Comparison of ENCODE assay signal across 27 cellular contexts in the genomic region with DNA sequence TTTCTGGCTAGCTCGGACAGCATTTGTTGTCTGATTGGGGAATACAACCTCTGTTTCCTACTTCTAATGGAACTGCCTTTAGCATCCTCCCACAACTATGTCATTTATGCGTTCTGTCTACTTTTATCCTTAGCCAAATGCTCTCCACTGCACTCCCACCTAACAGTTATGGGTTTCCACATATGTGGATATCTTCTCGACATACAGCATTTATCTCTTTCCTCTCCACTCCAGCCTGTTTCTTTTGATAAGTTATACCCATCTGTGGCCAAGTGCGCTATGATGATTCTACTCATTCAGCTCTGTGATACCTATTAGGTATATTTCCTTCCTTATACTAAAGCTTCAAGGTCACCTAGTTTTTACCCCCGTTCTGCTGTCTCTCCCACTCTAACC.
"Had no signal": no experiment of that assay in that cellular context is flagged by ENCODE, and none has a peak within 500 bp of the region (broad histone marks: within the 10 kb centered on the region; RNA-seq: fewer than 3 reads in every experiment).

No MANE protein-coding gene starts in this region.

- DNase-seq: activated CD4-positive, alpha-beta memory T cell treated with anti-CD3 and anti-CD28 coated beads for 36 hours; activated CD4-positive, alpha-beta T cell treated with anti-CD3 and anti-CD28 coated beads for 36 hours; activated CD4-positive, alpha-beta T cell treated with anti-CD3 and anti-CD28 coated beads, Interleukin-2, amount 10 ng/mL, durations not matched to agents 24 days and 14 days; activated CD4-positive, CD25-positive, alpha-beta regulatory T cell; activated CD4-positive, CD25-positive, alpha-beta regulatory T cell treated with anti-CD3 and anti-CD28 coated beads, Interleukin-2, amount 50 U/mL, for 72 hours; activated CD8-positive, alpha-beta memory T cell treated with anti-CD3 and anti-CD28 coated beads, Interleukin-2, amount 50 U/mL, for 48 hours; activated CD8-positive, alpha-beta T cell treated with anti-CD3 and anti-CD28 coated beads, Interleukin-2, amount 10 ng/mL, durations not matched to agents 7 days and 5 days; activated gamma-delta T cell; activated naive CD4-positive, alpha-beta T cell; activated naive CD4-positive, alpha-beta T cell treated with anti-CD3 and anti-CD28 coated beads, Interleukin-2, amount 10 ng/mL, durations not matched to agents 7 days and 5 days; activated naive CD8-positive, alpha-beta T cell treated with anti-CD3 and anti-CD28 coated beads, Interleukin-2, amount 10 ng/mL, durations not matched to agents 7 days and 5 days; activated T-cell treated with anti-CD3 and anti-CD28 coated beads for 4 hours; activated T-cell treated with anti-CD3 and anti-CD28 coated beads, Interleukin-2, amount 50 U/mL, for 24 hours; activated T-cell treated with anti-CD3 and anti-CD28 coated beads, Interleukin-2, amount 50 U/mL, for 72 hours; amniotic stem cell; brain microvascular endothelial cell; cortex of kidney; dermis blood vessel endothelial cell; effector CD4-positive, alpha-beta T cell; effector memory CD8-positive, alpha-beta T cell; foreskin keratinocyte; gastrocnemius medialis; glutamatergic neuron; heart left ventricle; T-helper 2 cell had no signal

- H3K27me3 ChIP-seq: brain microvascular endothelial cell, esophagus muscularis mucosa, foreskin keratinocyte, gastrocnemius medialis, heart left ventricle had no signal

- H3K36me3 ChIP-seq: brain microvascular endothelial cell, esophagus muscularis mucosa, gastrocnemius medialis, heart left ventricle had no signal

- ATAC-seq: activated CD4-positive, alpha-beta T cell treated with anti-CD3 and anti-CD28 coated beads for 36 hours; activated CD8-positive, alpha-beta T cell treated with anti-CD3 and anti-CD28 coated beads, Interleukin-2, amount 10 ng/mL, durations not matched to agents 7 days and 5 days; activated naive CD4-positive, alpha-beta T cell treated with anti-CD3 and anti-CD28 coated beads, Interleukin-2, amount 50 U/mL, for 72 hours; activated T-cell treated with anti-CD3 and anti-CD28 coated beads, Interleukin-2, amount 50 U/mL, for 72 hours; effector memory CD8-positive, alpha-beta T cell; foreskin keratinocyte; gastrocnemius medialis; heart left ventricle had no signal

- H3K4me3 Mint-ChIP-seq: activated CD4-positive, alpha-beta memory T cell treated with anti-CD3 and anti-CD28 coated beads for 36 hours; activated CD4-positive, alpha-beta T cell treated with anti-CD3 and anti-CD28 coated beads for 36 hours; activated CD4-positive, alpha-beta T cell treated with anti-CD3 and anti-CD28 coated beads, Interleukin-2, amount 10 ng/mL, durations not matched to agents 24 days and 14 days; activated CD8-positive, alpha-beta T cell treated with anti-CD3 and anti-CD28 coated beads, Interleukin-2, amount 10 ng/mL, durations not matched to agents 7 days and 5 days; activated naive CD4-positive, alpha-beta T cell treated with anti-CD3 and anti-CD28 coated beads, Interleukin-2, amount 10 ng/mL, durations not matched to agents 7 days and 5 days; activated naive CD8-positive, alpha-beta T cell treated with anti-CD3 and anti-CD28 coated beads, Interleukin-2, amount 10 ng/mL, durations not matched to agents 7 days and 5 days; activated T-cell treated with anti-CD3 and anti-CD28 coated beads, Interleukin-2, amount 50 U/mL, for 24 hours; activated T-cell treated with anti-CD3 and anti-CD28 coated beads, Interleukin-2, amount 50 U/mL, for 72 hours; effector memory CD8-positive, alpha-beta T cell had no signal

- H3K4me1 Mint-ChIP-seq: activated CD4-positive, alpha-beta T cell treated with anti-CD3 and anti-CD28 coated beads for 36 hours; activated CD4-positive, alpha-beta T cell treated with anti-CD3 and anti-CD28 coated beads, Interleukin-2, amount 10 ng/mL, durations not matched to agents 24 days and 14 days; activated naive CD4-positive, alpha-beta T cell treated with anti-CD3 and anti-CD28 coated beads, Interleukin-2, amount 10 ng/mL, durations not matched to agents 7 days and 5 days had no signal

- H3K9me3 Mint-ChIP-seq: activated CD4-positive, alpha-beta T cell treated with anti-CD3 and anti-CD28 coated beads, Interleukin-2, amount 10 ng/mL, durations not matched to agents 24 days and 14 days; activated naive CD4-positive, alpha-beta T cell treated with anti-CD3 and anti-CD28 coated beads, Interleukin-2, amount 10 ng/mL, durations not matched to agents 7 days and 5 days; activated T-cell treated with anti-CD3 and anti-CD28 coated beads, Interleukin-2, amount 50 U/mL, for 72 hours had no signal

- H3K36me3 Mint-ChIP-seq: activated CD4-positive, alpha-beta memory T cell treated with anti-CD3 and anti-CD28 coated beads for 36 hours; activated naive CD4-positive, alpha-beta T cell treated with anti-CD3 and anti-CD28 coated beads, Interleukin-2, amount 10 ng/mL, durations not matched to agents 7 days and 5 days; activated naive CD8-positive, alpha-beta T cell treated with anti-CD3 and anti-CD28 coated beads, Interleukin-2, amount 10 ng/mL, durations not matched to agents 7 days and 5 days had no signal

- H3K27ac ChIP-seq: brain microvascular endothelial cell, esophagus muscularis mucosa, foreskin keratinocyte, gastrocnemius medialis, heart left ventricle had no signal

- H3K4me3 ChIP-seq: esophagus muscularis mucosa, gastrocnemius medialis, heart left ventricle had no signal

- H3K4me1 ChIP-seq: esophagus muscularis mucosa, foreskin keratinocyte, gastrocnemius medialis, heart left ventricle had no signal

- H3K27ac Mint-ChIP-seq: activated CD4-positive, alpha-beta memory T cell treated with anti-CD3 and anti-CD28 coated beads for 36 hours; activated CD4-positive, alpha-beta T cell treated with anti-CD3 and anti-CD28 coated beads for 36 hours; activated CD4-positive, alpha-beta T cell treated with anti-CD3 and anti-CD28 coated beads, Interleukin-2, amount 10 ng/mL, durations not matched to agents 24 days and 14 days; activated CD8-positive, alpha-beta T cell treated with anti-CD3 and anti-CD28 coated beads, Interleukin-2, amount 10 ng/mL, durations not matched to agents 7 days and 5 days; activated naive CD4-positive, alpha-beta T cell treated with anti-CD3 and anti-CD28 coated beads, Interleukin-2, amount 10 ng/mL, durations not matched to agents 7 days and 5 days; activated naive CD4-positive, alpha-beta T cell treated with anti-CD3 and anti-CD28 coated beads, Interleukin-2, amount 50 U/mL, for 72 hours; activated naive CD8-positive, alpha-beta T cell treated with anti-CD3 and anti-CD28 coated beads, Interleukin-2, amount 10 ng/mL, durations not matched to agents 7 days and 5 days; activated T-cell treated with anti-CD3 and anti-CD28 coated beads, Interleukin-2, amount 50 U/mL, for 24 hours; activated T-cell treated with anti-CD3 and anti-CD28 coated beads, Interleukin-2, amount 50 U/mL, for 72 hours; effector memory CD8-positive, alpha-beta T cell had no signal
